10 cellular contexts compared by ENCODE assay signal in genomic region chr1:198497326-198498220, GRCh38. TPM values are rescaled to one million over a fixed set of nuclear protein-coding genes. Genes with fewer than 3 reads are reported as not detected.
A peak's percentile ranks its signal among the peaks of the same experiment; 100 is the strongest.
DNase-seq lines count a peak whose midpoint lies in the region; ATAC-seq and TF ChIP-seq lines count a peak whose summit lies in the region.
"Had no signal": no experiment of that assay in that cellular context is flagged by ENCODE, and none has a peak within 500 bp of the region (broad histone marks: within the 10 kb centered on the region; RNA-seq: fewer than 3 reads in every experiment).

No MANE protein-coding gene starts in this region.

- no peak for DNase-seq in activated CD4-positive, alpha-beta T cell treated with anti-CD3 and anti-CD28 coated beads for 36 hours
- no peak for DNase-seq in activated CD4-positive, alpha-beta T cell treated with anti-CD3 and anti-CD28 coated beads for 1 hour
- DNase-seq in Panc1 (ENCODE audit: low read depth, low spot score) = no peak
- peak; percentile 47 for DNase-seq in fibroblast of pulmonary artery (ENCODE audit: low read depth)
- DNase-seq in stimulated activated naive B cell treated with anti-CD40 and anti-IgM and Interleukin-4, amounts not matched to agents 10 μg/mL and 1 μg/mL and 100 μg/mL, for 72 hours = no peak
- DNase-seq in GM19238 (ENCODE audit: insufficient read length, low spot score) = no peak
- DNase-seq in COLO668 (lab: John Stamatoyannopoulos, UW; ENCODE audit: unreplicated experiment) = no peak
- no peak for DNase-seq in activated naive CD4-positive, alpha-beta T cell treated with Interleukin-2 at 50 U/mL for 16 hours

- H3K4me3 ChIP-seq in Panc1 (ENCODE audit: low read depth in 2 of 2, low read length in 2 of 2) = no peak overlapping the region
- no peak overlapping the region for H3K4me3 ChIP-seq in fibroblast of pulmonary artery (replicated peaks; ENCODE audit: low read depth, low read length)

- H3K27me3 ChIP-seq in Panc1 (ENCODE audit: control insufficient read depth, insufficient read depth, low read length) = no peaks in the 10 kb centered on the region

- H3K27me3 Mint-ChIP-seq in activated CD4-positive, alpha-beta T cell treated with anti-CD3 and anti-CD28 coated beads for 36 hours = no peaks in the 10 kb centered on the region
- no peaks in the 10 kb centered on the region for H3K27me3 Mint-ChIP-seq in stimulated activated naive B cell treated with anti-CD40 and anti-IgM and Interleukin-4, amounts not matched to agents 10 μg/mL and 1 μg/mL and 100 μg/mL, for 72 hours

- H3K4me3 Mint-ChIP-seq in activated CD4-positive, alpha-beta T cell treated with anti-CD3 and anti-CD28 coated beads for 36 hours = no peak overlapping the region
- peak overlapping the region in 1 of 2 donors; percentile 34 for H3K4me3 Mint-ChIP-seq in stimulated activated naive B cell treated with anti-CD40 and anti-IgM and Interleukin-4, amounts not matched to agents 10 μg/mL and 1 μg/mL and 100 μg/mL, for 72 hours

- peaks cover 4% of the 10 kb centered on the region for H3K9me3 Mint-ChIP-seq in activated CD4-positive, alpha-beta T cell treated with anti-CD3 and anti-CD28 coated beads for 36 hours (ENCODE audit: low read depth)
- peaks cover 4 to 5% of the 10 kb centered on the region in 2 donors for H3K9me3 Mint-ChIP-seq in stimulated activated naive B cell treated with anti-CD40 and anti-IgM and Interleukin-4, amounts not matched to agents 10 μg/mL and 1 μg/mL and 100 μg/mL, for 72 hours

- POLR2A ChIA-PET in activated CD4-positive, alpha-beta T cell treated with anti-CD3 and anti-CD28 coated beads for 36 hours (lab: Charles Lee) = no interaction called here
- POLR2A ChIA-PET in Panc1 (lab: Charles Lee) = no interaction called here

- BruUV-seq in Panc1 (replicated peaks; lab: Mats Ljungman, UMichigan) = no TSS peak

- no peak overlapping the region for H3K27ac Mint-ChIP-seq in activated CD4-positive, alpha-beta T cell treated with anti-CD3 and anti-CD28 coated beads for 36 hours
- H3K27ac Mint-ChIP-seq in stimulated activated naive B cell treated with anti-CD40 and anti-IgM and Interleukin-4, amounts not matched to agents 10 μg/mL and 1 μg/mL and 100 μg/mL, for 72 hours = peak overlapping the region; percentile 10

- TF ChIP-seq CTCF in Panc1 (IDR thresholded peaks at IDR 0.05) = no peak
- no peak for TF ChIP-seq CTCF in fibroblast of pulmonary artery (IDR thresholded peaks at IDR 0.05; ENCODE audit: low read length, missing control alignments)

- intact Hi-C loops in activated CD4-positive, alpha-beta T cell treated with anti-CD3 and anti-CD28 coated beads for 36 hours (cut with DNase I, micrococcal nuclease) = no loop called here
- intact Hi-C loops in Panc1 (cut with micrococcal nuclease; ENCODE audit: unreplicated experiment) = no loop called here

- H3K27ac ChIP-seq in Panc1 (ENCODE audit: low read length) = no peak overlapping the region

- no peaks in the 10 kb centered on the region for H3K9me3 ChIP-seq in Panc1 (ENCODE audit: control insufficient read depth, insufficient read depth, low read depth, low read length)

- CTCF ChIA-PET in activated CD4-positive, alpha-beta T cell treated with anti-CD3 and anti-CD28 coated beads for 36 hours (lab: Charles Lee) = interaction anchor here (1.2 to 2.2 kb wide), 4 partner anchors 11 to 33 kb away, joined by 3 to 7 read pairs (median 5); no protein-coding TSS in a partner anchor
- CTCF ChIA-PET in Panc1 (lab: Charles Lee) = no interaction called here

- in situ Hi-C loops in Panc1 (cut with HindIII; ENCODE audit: low pct_unique_long_range_greater_than_20kb, low sequenced_read_pairs) = no loop called here

- peak; percentile 60 for ATAC-seq in activated CD4-positive, alpha-beta T cell treated with anti-CD3 and anti-CD28 coated beads for 36 hours
- peak; percentile 38; the same call in 1 of the 2 replicates for ATAC-seq in Panc1
- ATAC-seq in stimulated activated naive B cell treated with anti-CD40 and anti-IgM and Interleukin-4, amounts not matched to agents 10 μg/mL and 1 μg/mL and 100 μg/mL, for 72 hours (replicated peaks) = peak; percentile 64 to 70

- H3K36me3 Mint-ChIP-seq in activated CD4-positive, alpha-beta T cell treated with anti-CD3 and anti-CD28 coated beads for 36 hours (ENCODE audit: low read depth) = peaks cover 3% of the 10 kb centered on the region
- H3K36me3 Mint-ChIP-seq in stimulated activated naive B cell treated with anti-CD40 and anti-IgM and Interleukin-4, amounts not matched to agents 10 μg/mL and 1 μg/mL and 100 μg/mL, for 72 hours = peaks cover 0 to 8% of the 10 kb centered on the region in 2 donors

- no peaks in the 10 kb centered on the region for H3K4me1 ChIP-seq in Panc1 (ENCODE audit: control insufficient read depth, insufficient read depth, low read length)

- H3K4me1 Mint-ChIP-seq in activated CD4-positive, alpha-beta T cell treated with anti-CD3 and anti-CD28 coated beads for 36 hours = peaks cover 13% of the 10 kb centered on the region
- H3K4me1 Mint-ChIP-seq in stimulated activated naive B cell treated with anti-CD40 and anti-IgM and Interleukin-4, amounts not matched to agents 10 μg/mL and 1 μg/mL and 100 μg/mL, for 72 hours = peaks cover 11 to 16% of the 10 kb centered on the region in 2 donors

- no peaks in the 10 kb centered on the region for H3K36me3 ChIP-seq in Panc1 (ENCODE audit: control insufficient read depth, insufficient read depth, low read length)

RNA-seq across cellular contexts. Expression of gene ATP6V1G3, which starts 42.9 kb away (rescaled TPM):
- not detected for total RNA-seq in activated CD4-positive, alpha-beta T cell treated with anti-CD3 and anti-CD28 coated beads for 36 hours
- total RNA-seq in Panc1 (2021; ENCODE audit: unreplicated experiment) = not detected
- not detected for polyA plus RNA-seq in Panc1 (2012; ENCODE audit: insufficient read length)
- total RNA-seq: T-helper 2 cell treated with Interferon-gamma antibody and Interleukin-4, amounts not matched to agents 100 ng/mL and 5 ng/mL, for 36 hours had no signal
- polyA plus RNA-seq: AG04450 had no signal
